ENCODE assay signal across 8 cellular contexts in genomic region chr19:17859533-17860330, GRCh38. TPM values are rescaled to one million over a fixed set of nuclear protein-coding genes. Genes with fewer than 3 reads are reported as not detected.
A peak's percentile ranks its signal among the peaks of the same experiment; 100 is the strongest.
DNase-seq lines count a peak whose midpoint lies in the region; ATAC-seq and TF ChIP-seq lines count a peak whose summit lies in the region.

TSS of gene RPL18A (plus strand) at chr19:17859910. CDS start at chr19:17859957, 47 bp downstream.

- peak; percentile 96 to 99 (median 98) for DNase-seq in CD4-positive, alpha-beta T cell
- DNase-seq in NCI-H82 treated with DMSO at 0.1 percent for 48 hours (lab: John Stamatoyannopoulos, UW; ENCODE audit: unreplicated experiment) (peak; percentile 100), lower leg skin (ENCODE audit: low spot score in 2 of 2) (peak; percentile 99 to 100)
- peak; percentile 100 for DNase-seq in activated CD4-positive, alpha-beta memory T cell treated with anti-CD3 and anti-CD28 coated beads, Interleukin-2, amount 10 ng/mL, durations not matched to agents 7 days and 5 days
- DNase-seq in stimulated activated CD4-positive, alpha-beta T cell treated with anti-CD3 and anti-CD28 coated beads, TNF-alpha, amount 100 ng/mL, for 1 hour (ENCODE audit: low read depth in 3 of 3, low spot score in 1 of 3), result peak; percentile 90 to 99 (median 98)

- H3K27me3 Mint-ChIP-seq in CD4-positive, alpha-beta T cell, result no peaks in the 10 kb centered on the region
- H3K27me3 Mint-ChIP-seq in activated CD4-positive, alpha-beta memory T cell treated with anti-CD3 and anti-CD28 coated beads, Interleukin-2, amount 10 ng/mL, durations not matched to agents 7 days and 5 days, result no peaks in the 10 kb centered on the region

- CTCF ChIA-PET in CD4-positive, alpha-beta T cell (lab: Charles Lee), result interaction anchor here (0.6 to 4.6 kb wide), 42 partner anchors 9 to 420 kb away, joined by 3 to 226 read pairs (median 4); partner anchors contain the start of genes CCDC124, FCHO1, JAK3 and SLC5A5
- CTCF ChIA-PET in activated CD4-positive, alpha-beta memory T cell treated with anti-CD3 and anti-CD28 coated beads, Interleukin-2, amount 10 ng/mL, durations not matched to agents 7 days and 5 days (lab: Charles Lee), result interaction anchor here (0.5 to 9.7 kb wide), 57 partner anchors 8 to 698 kb away, joined by 3 to 313 read pairs (median 4); partner anchors contain the start of genes CCDC124, FCHO1, JAK3 and KXD1

- H3K36me3 Mint-ChIP-seq in CD4-positive, alpha-beta T cell (ENCODE audit: low read depth), result peaks cover 45% of the 10 kb centered on the region
- peaks cover 41% of the 10 kb centered on the region for H3K36me3 Mint-ChIP-seq in activated CD4-positive, alpha-beta memory T cell treated with anti-CD3 and anti-CD28 coated beads, Interleukin-2, amount 10 ng/mL, durations not matched to agents 7 days and 5 days (ENCODE audit: low read depth)

- POLR2A ChIA-PET in CD4-positive, alpha-beta T cell (lab: Charles Lee), result interaction anchor here (0.6 to 4.3 kb wide), 43 partner anchors 11 to 972 kb away, joined by 3 to 275 read pairs (median 4); partner anchors contain the start of genes ARRDC2, CCDC124, DDA1 and ELL
- POLR2A ChIA-PET in activated CD4-positive, alpha-beta memory T cell treated with anti-CD3 and anti-CD28 coated beads, Interleukin-2, amount 10 ng/mL, durations not matched to agents 7 days and 5 days (lab: Charles Lee), result interaction anchor here (0.6 to 4.4 kb wide), 42 partner anchors 10 to 440 kb away, joined by 3 to 131 read pairs (median 4); partner anchors contain the start of genes ARRDC2, CCDC124, FCHO1 and JAK3

- intact Hi-C loops in CD4-positive, alpha-beta T cell (cut with DNase I, micrococcal nuclease), result loop anchor here (1.0 to 10.0 kb wide), 7 partner anchors 73 to 415 kb away; partner anchors contain the start of gene TMEM221 (in 1 of the 2)
- intact Hi-C loops in lower leg skin (cut with DNase I; ENCODE audit: low total_unique reads), result loop anchor here (5.0 to 10.0 kb wide), 2 partner anchors 73 to 155 kb away; partner anchors contain the start of gene CCDC124

- peaks cover 25 to 34% of the 10 kb centered on the region in 2 donors for H3K36me3 ChIP-seq in duodenal mucosa (ENCODE audit: control insufficient read depth in 1 of 2, insufficient read depth in 2 of 2, low read length in 2 of 2)

- H3K4me3 Mint-ChIP-seq in CD4-positive, alpha-beta T cell, result peak within 1 kb of the TSS; percentile 100
- H3K4me3 Mint-ChIP-seq in activated CD4-positive, alpha-beta memory T cell treated with anti-CD3 and anti-CD28 coated beads, Interleukin-2, amount 10 ng/mL, durations not matched to agents 7 days and 5 days, result peak within 1 kb of the TSS; percentile 95

- peak; percentile 95 for ATAC-seq in CD4-positive, alpha-beta T cell (ENCODE audit: poor library complexity)
- ATAC-seq in GM19397 (IDR thresholded peaks at IDR 0.05; ENCODE audit: unreplicated experiment) (peak; percentile 89), HG03575 (IDR thresholded peaks at IDR 0.05; ENCODE audit: extremely low read depth, insufficient number of reproducible peaks, low FRiP score, unreplicated experiment) (peak; percentile 63)

- H3K9ac ChIP-seq in duodenal mucosa (ENCODE audit: low read depth in 1 of 2, low read length in 2 of 2), result peak within 1 kb of the TSS; percentile 88 to 92

- H3K27ac Mint-ChIP-seq in CD4-positive, alpha-beta T cell, result peak within 1 kb of the TSS; percentile 88
- H3K27ac Mint-ChIP-seq in activated CD4-positive, alpha-beta memory T cell treated with anti-CD3 and anti-CD28 coated beads, Interleukin-2, amount 10 ng/mL, durations not matched to agents 7 days and 5 days, result peak within 1 kb of the TSS; percentile 93

- TF ChIP-seq CTCF in CD4-positive, alpha-beta T cell (IDR thresholded peaks at IDR 0.05), result peak; percentile 82
- peak in 1 of 3 donors; percentile 41 for TF ChIP-seq CTCF in lower leg skin (IDR thresholded peaks at IDR 0.05)

- peak in 1 of 2 donors; percentile 43 for TF ChIP-seq POLR2A in lower leg skin (IDR thresholded peaks at IDR 0.05)

- peaks cover 33% of the 10 kb centered on the region for H3K4me1 Mint-ChIP-seq in CD4-positive, alpha-beta T cell (ENCODE audit: low read depth)
- peaks cover 42% of the 10 kb centered on the region for H3K4me1 Mint-ChIP-seq in activated CD4-positive, alpha-beta memory T cell treated with anti-CD3 and anti-CD28 coated beads, Interleukin-2, amount 10 ng/mL, durations not matched to agents 7 days and 5 days

- no peaks in the 10 kb centered on the region for H3K9me3 Mint-ChIP-seq in CD4-positive, alpha-beta T cell
- H3K9me3 Mint-ChIP-seq in activated CD4-positive, alpha-beta memory T cell treated with anti-CD3 and anti-CD28 coated beads, Interleukin-2, amount 10 ng/mL, durations not matched to agents 7 days and 5 days, result no peaks in the 10 kb centered on the region

- WGBS in lower leg skin, 2 donors, result 0% methylated on average over 53 to 80 of the region's 80 CpGs

- H3K4me3 ChIP-seq in duodenal mucosa (ENCODE audit: low read depth in 1 of 2, low read length in 2 of 2) (peak within 1 kb of the TSS; percentile 89 to 98), lower leg skin (ENCODE audit: low read depth, poor library complexity, severe bottlenecking) (peak within 1 kb of the TSS; percentile 90)

- H3K4me1 ChIP-seq in duodenal mucosa (ENCODE audit: control insufficient read depth in 1 of 2, insufficient read depth in 2 of 2, low read length in 2 of 2), result peaks cover 28 to 31% of the 10 kb centered on the region in 2 donors

- H3K27ac ChIP-seq in CD4-positive, alpha-beta T cell (ENCODE audit: low read depth, low read length), result peak within 1 kb of the TSS; percentile 71
- H3K27ac ChIP-seq in duodenal mucosa (ENCODE audit: low read depth, low read length), result peak within 1 kb of the TSS; percentile 70

- no peaks in the 10 kb centered on the region for H3K27me3 ChIP-seq in CD4-positive, alpha-beta T cell (ENCODE audit: control insufficient read depth, insufficient read depth, low read length)
- H3K27me3 ChIP-seq in duodenal mucosa (ENCODE audit: control insufficient read depth in 1 of 2, insufficient read depth in 2 of 2, low read length in 2 of 2), result no peaks in the 10 kb centered on the region

- no peaks in the 10 kb centered on the region for H3K9me3 ChIP-seq in CD4-positive, alpha-beta T cell (ENCODE audit: control insufficient read depth, low read length)
- H3K9me3 ChIP-seq in duodenal mucosa (ENCODE audit: control insufficient read depth in 1 of 2, low read length in 2 of 2), result no peaks in the 10 kb centered on the region

RNA-seq across cellular contexts. Expression of gene RPL18A, which starts in this region (rescaled TPM):
- 1,000 to 10,000 TPM; 4,157 to 4,260 TPM for total RNA-seq in CD4-positive, alpha-beta T cell
- 1,000 to 10,000 TPM; 2,013 to 2,059 TPM for total RNA-seq in activated CD4-positive, alpha-beta memory T cell treated with anti-CD3 and anti-CD28 coated beads, Interleukin-2, amount 10 ng/mL, durations not matched to agents 7 days and 5 days
- 1,000 to 10,000 TPM; 2,094 to 3,301 (median 2,396) TPM for total RNA-seq in lower leg skin

Comparison
In these comparisons a context has a peak if more than half of its experiments do, and no peak if none do; other contexts are left out.
1. Peak in every context shown above with its lines: DNase-seq, ATAC-seq, H3K4me3 ChIP-seq and H3K27ac ChIP-seq.